ENCODE assay signal across 8 cellular contexts in the genomic region with DNA sequence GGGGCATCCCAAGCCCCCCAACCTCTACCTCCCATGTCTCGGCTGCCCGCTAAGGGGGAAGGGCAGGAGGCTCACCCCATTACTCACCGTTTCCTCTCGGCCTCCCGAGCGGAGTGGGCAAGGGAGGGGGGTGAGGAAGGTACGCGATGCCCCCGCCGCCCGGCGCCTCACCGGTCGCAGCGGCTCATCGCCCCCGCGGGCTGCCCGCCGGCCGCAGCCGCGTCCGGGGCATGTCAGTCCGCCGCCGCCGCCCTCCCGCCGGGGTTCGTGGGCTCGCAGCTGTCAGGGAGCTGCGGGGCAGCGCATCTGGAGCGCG. TPM values are rescaled to one million over a fixed set of nuclear protein-coding genes. Genes with fewer than 3 reads are reported as not detected.
DNase-seq lines count a peak whose midpoint lies in the region; ATAC-seq, FAIRE-seq and TF ChIP-seq lines count a peak whose summit lies in the region.

No MANE protein-coding gene starts in this region.

- WGBS in pancreas, 2 donors: 1% methylated on average over 30 to 36 of the region's 36 CpGs

- intact Hi-C loops in Right ventricle myocardium superior (cut with DNase I): no loop called here
- intact Hi-C loops in left ventricle myocardium superior (cut with micrococcal nuclease): no loop called here
- intact Hi-C loops in pancreas (cut with DNase I): no loop called here

- no peak for FAIRE-seq in pancreas (lab: Jason Lieb, UNC)

- no peaks in the 10 kb centered on the region for H3K9me3 ChIP-seq in Peyer's patch
- H3K9me3 ChIP-seq in pancreas: no peaks in the 10 kb centered on the region

- DNase-seq in Right ventricle myocardium superior (no peak), left ventricle myocardium superior (no peak), Peyer's patch (no peak), pancreas (peak in 3 of 6 donors; percentile 11 to 65 (median 24)), Kasumi-1 (lab: John Stamatoyannopoulos, UW) (no peak), activated gamma-delta T cell (lab: John Stamatoyannopoulos, UW) (no peak)

- H3K4me1 ChIP-seq in Peyer's patch (peaks cover 0 to 23% (median 7%) of the 10 kb centered on the region in 4 donors), pancreas (no peaks in the 10 kb centered on the region)

- no peaks in the 10 kb centered on the region for H3K36me3 ChIP-seq in Peyer's patch
- H3K36me3 ChIP-seq in pancreas: no peaks in the 10 kb centered on the region

- H3K27ac ChIP-seq in Peyer's patch: peak overlapping the region in 2 of 4 donors; percentile 13 to 41
- no peak overlapping the region for H3K27ac ChIP-seq in pancreas

- H3K27me3 ChIP-seq in Peyer's patch: peaks cover 0 to 12% of the 10 kb centered on the region in 2 donors
- H3K27me3 ChIP-seq in pancreas: peaks cover 0 to 12% (median 0%) of the 10 kb centered on the region in 4 donors

- peak overlapping the region; percentile 15 to 56 (median 43) for H3K4me3 ChIP-seq in Peyer's patch
- peak overlapping the region; percentile 17 to 64 (median 32) for H3K4me3 ChIP-seq in pancreas

- TF ChIP-seq CTCF in Peyer's patch (IDR thresholded peaks at IDR 0.05) (no peak), pancreas (IDR thresholded peaks at IDR 0.05) (no peak)

- ATAC-seq in Right ventricle myocardium superior (ENCODE audit: poor library complexity): peak; percentile 20
- ATAC-seq in left ventricle myocardium superior: no peak
- peak; percentile 20 for ATAC-seq in esophagus mucosa
- peak; percentile 40 to 54 (median 48) for ATAC-seq in pancreas
- ATAC-seq in GM18517 (IDR thresholded peaks at IDR 0.05; ENCODE audit: unreplicated experiment): no peak

- no peak for TF ChIP-seq POLR2A in Peyer's patch (IDR thresholded peaks at IDR 0.05)

RNA-seq across cellular contexts. Expression of gene SLC8A3, which starts 0.5 kb away (rescaled TPM):
- total RNA-seq in Right ventricle myocardium superior (0.16 TPM), left ventricle myocardium superior (0.12 TPM), Peyer's patch (1 to 10 TPM in 1 of 4 donors, under 1 TPM in 3; 0.18 to 4.1 (median 0.69) TPM), esophagus mucosa (0.08 TPM), pancreas (under 1 TPM; 0.08 to 0.75 (median 0.35) TPM)
- polyA plus RNA-seq in pancreas: 1 to 10 TPM in 1 of 2 donors, under 1 TPM in 1; 0.38 to 1.5 TPM

Comparison
In these comparisons a context has a peak if more than half of its experiments do, and no peak if none do; other contexts are left out.
1. ATAC-seq: peak in Right ventricle myocardium superior (single experiment), esophagus mucosa (single experiment) and pancreas (4 of 4); none in left ventricle myocardium superior (single experiment) and GM18517 (single experiment).